In genomic region chr15:42419369-42419768, GRCh38 we compare ENCODE assay signal across 30 cellular contexts.
"Had no signal": no experiment of that assay in that cellular context is flagged by ENCODE, and none has a peak within 500 bp of the region (broad histone marks: within the 10 kb centered on the region; RNA-seq: fewer than 3 reads in every experiment).

No MANE protein-coding gene starts in this region.

- H3K27ac ChIP-seq: cardiac muscle cell, VCaP had no signal

- H3K9me3 ChIP-seq: ascending aorta had no signal

- H3K4me3 ChIP-seq: ascending aorta, cardiac muscle cell had no signal

- DNase-seq: activated B cell treated with CpG ODN at 0.5 μM for 24 hours; activated CD4-positive, alpha-beta memory T cell treated with anti-CD3 and anti-CD28 coated beads for 36 hours; activated CD4-positive, alpha-beta T cell treated with anti-CD3 and anti-CD28 coated beads for 4 hours; activated CD4-positive, alpha-beta T cell treated with anti-CD3 and anti-CD28 coated beads, Interleukin-2, amount 10 ng/mL, durations not matched to agents 24 days and 14 days; activated CD4-positive, alpha-beta T cell treated with anti-CD3 and anti-CD28 coated beads, Interleukin-2, amount 50 U/mL, for 1 hour; activated CD4-positive, alpha-beta T cell treated with anti-CD3 and anti-CD28 coated beads, Interleukin-2, amount 50 U/mL, for 4 hours; activated CD4-positive, CD25-positive, alpha-beta regulatory T cell treated with anti-CD3 and anti-CD28 coated beads, Interleukin-2, amount 50 U/mL, for 72 hours; activated CD8-positive, alpha-beta memory T cell treated with anti-CD3 and anti-CD28 coated beads, Interleukin-2, amount 50 U/mL, for 4 hours; activated CD8-positive, alpha-beta T cell treated with anti-CD3 and anti-CD28 coated beads for 36 hours; activated effector memory CD4-positive, alpha-beta T cell treated with Interleukin-2 at 50 U/mL for 16 hours; activated gamma-delta T cell; activated naive CD4-positive, alpha-beta T cell treated with anti-CD3 and anti-CD28 coated beads, Interleukin-2, amount 10 ng/mL, durations not matched to agents 7 days and 5 days; activated naive CD4-positive, alpha-beta T cell treated with Interleukin-2 at 50 U/mL for 16 hours; activated naive CD8-positive, alpha-beta T cell treated with anti-CD3 and anti-CD28 coated beads, Interleukin-2, amount 10 ng/mL, durations not matched to agents 7 days and 5 days; activated naive CD8-positive, alpha-beta T cell treated with anti-CD3 and anti-CD28 coated beads, Interleukin-2, amount 50 U/mL, for 24 hours; activated T-cell treated with anti-CD3 and anti-CD28 coated beads for 4 hours; activated T-cell treated with anti-CD3 and anti-CD28 coated beads, Interleukin-2, amount 50 U/mL, for 1 hour; activated T-cell treated with anti-CD3 and anti-CD28 coated beads, Interleukin-2, amount 50 U/mL, for 4 hours; activated T-cell treated with anti-CD3 and anti-CD28 coated beads, Interleukin-2, amount 50 U/mL, for 72 hours; amygdala; anterior cingulate cortex; caudate nucleus; SW 1271; T-helper 1 cell; T-helper 2 cell; T-helper 9 cell had no signal

- H3K27me3 ChIP-seq: ascending aorta, cardiac muscle cell had no signal

- ATAC-seq: activated CD8-positive, alpha-beta T cell treated with anti-CD3 and anti-CD28 coated beads for 36 hours; activated naive CD8-positive, alpha-beta T cell treated with anti-CD3 and anti-CD28 coated beads, Interleukin-2, amount 50 U/mL, for 24 hours; activated T-cell treated with anti-CD3 and anti-CD28 coated beads, Interleukin-2, amount 50 U/mL, for 4 hours; activated T-cell treated with anti-CD3 and anti-CD28 coated beads, Interleukin-2, amount 50 U/mL, for 72 hours; activated T-helper 17 cell treated with anti-CD3 and anti-CD28 coated beads, Interleukin-2, amount 50 U/mL, for 72 hours had no signal
